In genomic region chr5:74289238-74289637, GRCh38 we compare ENCODE assay signal across 15 cellular contexts.
DNase-seq lines count a peak whose midpoint lies in the region; ATAC-seq and TF ChIP-seq lines count a peak whose summit lies in the region.
"Had no signal": no experiment of that assay in that cellular context is flagged by ENCODE, and none has a peak within 500 bp of the region (broad histone marks: within the 10 kb centered on the region; RNA-seq: fewer than 3 reads in every experiment).

No MANE protein-coding gene starts in this region.

- H3K9me3 Mint-ChIP-seq in nephron = no peaks in the 10 kb centered on the region
- H3K9me3 Mint-ChIP-seq: natural killer cell; stimulated activated memory B cell treated with anti-CD40 and anti-IgM and Interleukin-4, amounts not matched to agents 10 μg/mL and 1 μg/mL and 100 μg/mL, for 72 hours had no signal

- H3K4me1 ChIP-seq in Peyer's patch (no peaks in the 10 kb centered on the region), tibial artery (peaks cover 0 to 38% (median 8%) of the 10 kb centered on the region in 4 donors)

- H3K27ac Mint-ChIP-seq in nephron = peak overlapping the region; percentile 56 to 82 (median 60)
- H3K27ac Mint-ChIP-seq: natural killer cell; stimulated activated memory B cell treated with anti-CD40 and anti-IgM and Interleukin-4, amounts not matched to agents 10 μg/mL and 1 μg/mL and 100 μg/mL, for 72 hours had no signal

- H3K4me1 Mint-ChIP-seq in nephron = peaks cover 29% of the 10 kb centered on the region
- H3K4me1 Mint-ChIP-seq: natural killer cell; stimulated activated memory B cell treated with anti-CD40 and anti-IgM and Interleukin-4, amounts not matched to agents 10 μg/mL and 1 μg/mL and 100 μg/mL, for 72 hours had no signal

- TF ChIP-seq POLR2A in Peyer's patch (IDR thresholded peaks at IDR 0.05) = no peak

- H3K36me3 ChIP-seq in Peyer's patch (no peaks in the 10 kb centered on the region), tibial artery (no peaks in the 10 kb centered on the region)

- DNase-seq in Peyer's patch = no peak
- no peak for DNase-seq in tibial artery
- DNase-seq in COLO829 (ENCODE audit: low spot score) = no peak
- no peak for DNase-seq in stimulated activated CD4-positive, alpha-beta T cell treated with anti-CD3 and anti-CD28 coated beads, Interleukin-4, amount 100 ng/mL, for 4 hours
- DNase-seq: AML-193, amniotic stem cell, cortex of kidney, DND-41, natural killer cell, NCI-H1436, posterior cingulate gyrus had no signal

- intact Hi-C loops in tibial artery (cut with DNase I; ENCODE audit: low total_unique reads) = no loop called here

- H3K9me3 ChIP-seq in Peyer's patch (no peaks in the 10 kb centered on the region), tibial artery (no peaks in the 10 kb centered on the region)

- no peak for ATAC-seq in HG02938 (IDR thresholded peaks at IDR 0.05; ENCODE audit: unreplicated experiment)
- ATAC-seq: natural killer cell; stimulated activated memory B cell treated with anti-CD40 and anti-IgM and Interleukin-4, amounts not matched to agents 10 μg/mL and 1 μg/mL and 100 μg/mL, for 72 hours had no signal

- no peak overlapping the region for H3K4me3 Mint-ChIP-seq in nephron
- H3K4me3 Mint-ChIP-seq: natural killer cell; stimulated activated memory B cell treated with anti-CD40 and anti-IgM and Interleukin-4, amounts not matched to agents 10 μg/mL and 1 μg/mL and 100 μg/mL, for 72 hours had no signal

- H3K4me3 ChIP-seq in Peyer's patch (no peak overlapping the region), tibial artery (no peak overlapping the region)

- H3K27me3 ChIP-seq in Peyer's patch (no peaks in the 10 kb centered on the region), tibial artery (no peaks in the 10 kb centered on the region)

- no peaks in the 10 kb centered on the region for H3K27me3 Mint-ChIP-seq in nephron (ENCODE audit: low read depth)

- peak overlapping the region; percentile 0 to 70 (median 58) for H3K27ac ChIP-seq in Peyer's patch
- H3K27ac ChIP-seq in cingulate gyrus (ENCODE audit: low read depth, low read length) = peak overlapping the region; percentile 33
- peak overlapping the region; percentile 49 to 61 for H3K27ac ChIP-seq in tibial artery

- H3K36me3 Mint-ChIP-seq in nephron (ENCODE audit: low read depth) = no peaks in the 10 kb centered on the region
- H3K36me3 Mint-ChIP-seq: natural killer cell; stimulated activated memory B cell treated with anti-CD40 and anti-IgM and Interleukin-4, amounts not matched to agents 10 μg/mL and 1 μg/mL and 100 μg/mL, for 72 hours had no signal

- TF ChIP-seq CTCF in Peyer's patch (IDR thresholded peaks at IDR 0.05) (no peak), nephron (IDR thresholded peaks at IDR 0.05; ENCODE audit: unreplicated experiment in 3 of 3) (no peak), tibial artery (IDR thresholded peaks at IDR 0.05) (no peak)
